In genomic region chr17:47305302-47305923, GRCh38 we compare ENCODE assay signal across 10 cellular contexts. TPM values are rescaled to one million over a fixed set of nuclear protein-coding genes. Genes with fewer than 3 reads are reported as not detected.
DNase-seq lines count a peak whose midpoint lies in the region; ATAC-seq and TF ChIP-seq lines count a peak whose summit lies in the region.
"Had no signal": no experiment of that assay in that cellular context is flagged by ENCODE, and none has a peak within 500 bp of the region (broad histone marks: within the 10 kb centered on the region; RNA-seq: fewer than 3 reads in every experiment).

No MANE protein-coding gene starts in this region.

- dilution Hi-C loops in mammary epithelial cell (cut with HindIII; ENCODE audit: low sequenced_read_pairs) = no loop called here

- intact Hi-C loops in heart left ventricle (cut with DNase I) = no loop called here
- intact Hi-C loops in Right ventricle myocardium superior (cut with DNase I) = no loop called here
- intact Hi-C loops in mammary epithelial cell (cut with micrococcal nuclease) = no loop called here
- intact Hi-C loops in aorta (cut with DNase I) = no loop called here

- WGBS in heart left ventricle, 4 donors = 61 to 67% (median 65%) methylated on average over 4 of the region's 4 CpGs
- WGBS in mammary epithelial cell (ENCODE audit: low coverage, missing lambda C conversion rate) = 30% methylated on average over 4 of the region's 4 CpGs
- 78% methylated on average over 4 of the region's 4 CpGs for WGBS in liver
- 39 to 41% methylated on average over 4 of the region's 4 CpGs for WGBS in aorta, 2 donors

- ATAC-seq in heart left ventricle = peak; percentile 25 to 68 (median 60)
- no peak for ATAC-seq in Right ventricle myocardium superior (ENCODE audit: poor library complexity)
- peak; percentile 77 for ATAC-seq in aorta (ENCODE audit: low FRiP score)
- ATAC-seq in HG02981 (IDR thresholded peaks at IDR 0.05; ENCODE audit: unreplicated experiment) = no peak
- no peak for ATAC-seq in GM21381 (IDR thresholded peaks at IDR 0.05; ENCODE audit: unreplicated experiment)

- TF ChIP-seq POLR2A in heart left ventricle (IDR thresholded peaks at IDR 0.05) = no peak

- H3K9ac ChIP-seq in mammary epithelial cell (ENCODE audit: insufficient read depth, low read length) (no peak overlapping the region), liver (ENCODE audit: low read depth in 1 of 2, low read length in 2 of 2) (no peak overlapping the region)

- DNase-seq in heart left ventricle (no peak), Right ventricle myocardium superior (no peak), mammary epithelial cell (peak; percentile 90), aorta (no peak)
- no peak for DNase-seq in activated T-cell treated with anti-CD3 and anti-CD28 coated beads, Interleukin-2, amount 50 U/mL, for 48 hours
- DNase-seq: activated B cell treated with CpG ODN at 0.5 μM for 24 hours had no signal

- no TSS peak for BruUV-seq in mammary epithelial cell (replicated peaks; lab: Mats Ljungman, UMichigan)

- H4K20me1 ChIP-seq in mammary epithelial cell (ENCODE audit: insufficient read depth, low read length) = no peaks in the 10 kb centered on the region

- TF ChIP-seq CTCF in heart left ventricle (IDR thresholded peaks at IDR 0.05) = no peak
- TF ChIP-seq CTCF in mammary epithelial cell (conservative IDR thresholded peaks at IDR 0.05 in 1 of 2, IDR thresholded peaks at IDR 0.05 in 1 of 2; ENCODE audit: extremely low read depth in 1 of 2, insufficient read depth in 1 of 2, low read depth in 1 of 2, low read length in 2 of 2) = no peak
- no peak for TF ChIP-seq CTCF in liver (IDR thresholded peaks at IDR 0.05; ENCODE audit: low read depth, low read length, missing input control)

- no peak overlapping the region for H2AFZ ChIP-seq in mammary epithelial cell (ENCODE audit: low read depth, low read length)

- H3K4me3 ChIP-seq in heart left ventricle (no peak overlapping the region), mammary epithelial cell (replicated peaks in 1 of 3; ENCODE audit: insufficient read depth in 1 of 3, low read depth in 2 of 3, low read length in 3 of 3) (no peak overlapping the region), liver (ENCODE audit: low read depth in 1 of 3, low read length in 3 of 3) (no peak overlapping the region), aorta (ENCODE audit: low read length in 2 of 2) (no peak overlapping the region)

- CTCF ChIA-PET in mammary epithelial cell (lab: Charles Lee; ENCODE audit: low non-redundant PET) = no interaction called here

- H3K4me2 ChIP-seq in mammary epithelial cell (ENCODE audit: insufficient read depth, low read depth, low read length) = no peak overlapping the region

- H3K27ac ChIP-seq in heart left ventricle = peak overlapping the region in 10 of 12 donors; percentile 2 to 58 (median 38)
- no peak overlapping the region for H3K27ac ChIP-seq in mammary epithelial cell (ENCODE audit: insufficient read depth, low read depth, low read length)
- H3K27ac ChIP-seq in liver (ENCODE audit: low read depth in 1 of 2, low read length in 2 of 2) = no peak overlapping the region
- peak overlapping the region; percentile 68 to 93 for H3K27ac ChIP-seq in aorta (ENCODE audit: low read depth in 1 of 2, low read length in 2 of 2)

- peaks cover 0 to 47% (median 19%) of the 10 kb centered on the region in 9 donors for H3K36me3 ChIP-seq in heart left ventricle
- no peaks in the 10 kb centered on the region for H3K36me3 ChIP-seq in mammary epithelial cell (ENCODE audit: insufficient read depth, low read length)
- peaks cover 0 to 3% (median 1%) of the 10 kb centered on the region in 4 donors for H3K36me3 ChIP-seq in liver (ENCODE audit: control insufficient read depth in 4 of 4, insufficient read depth in 3 of 4, low read depth in 1 of 4, low read length in 3 of 4)
- H3K36me3 ChIP-seq in aorta (ENCODE audit: control insufficient read depth in 1 of 2, insufficient read depth in 2 of 2, low read length in 1 of 2) = peaks cover 16 to 20% of the 10 kb centered on the region in 2 donors

- H3K79me2 ChIP-seq in mammary epithelial cell (ENCODE audit: insufficient read depth, low read length) = no peaks in the 10 kb centered on the region

- no peak for TF ChIP-seq RAD21 in liver (IDR thresholded peaks at IDR 0.05)

- H3K9me3 ChIP-seq in heart left ventricle = peaks cover 0 to 17% (median 0%) of the 10 kb centered on the region in 12 donors
- H3K9me3 ChIP-seq in mammary epithelial cell (replicated peaks; ENCODE audit: insufficient read depth, low read length) = peaks cover 3% of the 10 kb centered on the region
- no peaks in the 10 kb centered on the region for H3K9me3 ChIP-seq in liver (ENCODE audit: control insufficient read depth in 4 of 4, low read length in 3 of 4)
- H3K9me3 ChIP-seq in aorta (ENCODE audit: control insufficient read depth, low read length) = peaks cover 1% of the 10 kb centered on the region
- H3K9me3 ChIP-seq: Caco-2 had no signal

- H3K27me3 ChIP-seq in heart left ventricle = no peaks in the 10 kb centered on the region
- H3K27me3 ChIP-seq in mammary epithelial cell (ENCODE audit: insufficient read depth, low read length) = peaks cover 2% of the 10 kb centered on the region
- H3K27me3 ChIP-seq in liver (ENCODE audit: control insufficient read depth in 4 of 4, insufficient read depth in 4 of 4, low read length in 3 of 4) = no peaks in the 10 kb centered on the region
- H3K27me3 ChIP-seq in aorta (ENCODE audit: control insufficient read depth in 1 of 2, insufficient read depth in 2 of 2, low read length in 1 of 2) = no peaks in the 10 kb centered on the region

- in situ Hi-C loops in mammary epithelial cell (cut with MboI; ENCODE audit: low sequenced_read_pairs in 2 of 2) = no loop called here

- H3K4me1 ChIP-seq in heart left ventricle (peaks cover 0 to 15% (median 4%) of the 10 kb centered on the region in 12 donors), mammary epithelial cell (ENCODE audit: insufficient read depth, low read length) (peaks cover 15% of the 10 kb centered on the region), liver (ENCODE audit: control insufficient read depth in 4 of 4, insufficient read depth in 4 of 4, low read length in 3 of 4) (no peaks in the 10 kb centered on the region), aorta (ENCODE audit: control insufficient read depth in 1 of 2, insufficient read depth in 2 of 2, low read length in 2 of 2) (no peaks in the 10 kb centered on the region)

TF ChIP-seq in liver, 16 proteins besides CTCF, POLR2A, EP300 and RAD21:
- TF ChIP-seq GABPA (IDR thresholded peaks at IDR 0.05 in 1 of 2, conservative IDR thresholded peaks at IDR 0.05 in 1 of 2) (no peak), RXRA (IDR thresholded peaks at IDR 0.05) (peak; percentile 26 to 43), NR2F2 (IDR thresholded peaks at IDR 0.05) (peak; percentile 65)

RNA-seq across cellular contexts. Expression of gene EFCAB13, which starts 18.3 kb away (rescaled TPM):
- 1 to 10 TPM in 8 of 9 donors, under 1 TPM in 1; 0.63 to 6.1 (median 1.7) TPM for total RNA-seq in heart left ventricle
- 1 to 10 TPM in 1 of 2 donors, under 1 TPM in 1; 0.47 to 1.1 TPM for polyA plus RNA-seq in heart left ventricle
- total RNA-seq in Right ventricle myocardium superior = 3.0 TPM
- total RNA-seq in mammary epithelial cell = 1 to 10 TPM; 4.6 to 4.7 TPM
- polyA plus RNA-seq in mammary epithelial cell = 0.05 TPM
- not detected for polyA minus RNA-seq in mammary epithelial cell
- 1 to 10 TPM; 2.0 to 2.6 TPM for total RNA-seq in liver
- 1 to 10 TPM in 1 of 2 donors, under 1 TPM in 1; 0.80 to 2.9 TPM for polyA plus RNA-seq in liver
- 10 to 100 TPM; 28.1 to 34.2 TPM for total RNA-seq in aorta
- polyA plus RNA-seq in aorta = 1 to 10 TPM; 1.4 to 6.3 TPM

RNA-seq across cellular contexts. Expression of gene ITGB3, which starts 51.8 kb away (rescaled TPM):
- total RNA-seq in heart left ventricle = 10 to 100 TPM in 2 of 9 donors, 1 to 10 TPM in 7; 2.6 to 14.8 (median 4.8) TPM
- polyA plus RNA-seq in heart left ventricle = 1 to 10 TPM; 1.3 to 5.0 TPM
- total RNA-seq in Right ventricle myocardium superior = 2.7 TPM
- total RNA-seq in mammary epithelial cell = 10 to 100 TPM in 1 of 2 donors, 1 to 10 TPM in 1; 1.3 to 28.7 TPM
- polyA plus RNA-seq in mammary epithelial cell = 0.20 TPM
- not detected for polyA minus RNA-seq in mammary epithelial cell
- total RNA-seq in liver = 10 to 100 TPM in 1 of 2 donors, 1 to 10 TPM in 1; 4.8 to 33.4 TPM
- polyA plus RNA-seq in liver = 1 to 10 TPM in 1 of 2 donors, under 1 TPM in 1; 0.47 to 2.8 TPM
- total RNA-seq in aorta = 100 to 1,000 TPM in 1 of 2 donors, 10 to 100 TPM in 1; 79.5 to 210 TPM
- 10 to 100 TPM; 14.4 to 21.2 TPM for polyA plus RNA-seq in aorta

Comparison
In these comparisons a context has a peak if more than half of its experiments do, and no peak if none do; other contexts are left out.
1. ATAC-seq: peak in heart left ventricle (4 of 4) and aorta (single experiment); none in Right ventricle myocardium superior (single experiment), HG02981 (single experiment) and GM21381 (single experiment).
2. H3K27ac ChIP-seq: peak in heart left ventricle (10 of 12) and aorta (2 of 2); none in mammary epithelial cell (single experiment) and liver (0 of 2).